Comparison of ENCODE assay signal across 7 cellular contexts in genomic region chr6:138509371-138509770, GRCh38. TPM values are rescaled to one million over a fixed set of nuclear protein-coding genes. Genes with fewer than 3 reads are reported as not detected.
DNase-seq lines count a peak whose midpoint lies in the region; ATAC-seq, FAIRE-seq and TF ChIP-seq lines count a peak whose summit lies in the region.

No MANE protein-coding gene starts in this region.

- H3K27ac Mint-ChIP-seq in chondrocyte (ENCODE audit: unreplicated experiment): no peak overlapping the region

- no peaks in the 10 kb centered on the region for H3K27me3 Mint-ChIP-seq in chondrocyte (ENCODE audit: low read depth)

- H3K4me3 Mint-ChIP-seq in chondrocyte (ENCODE audit: unreplicated experiment): no peak overlapping the region

- H3K36me3 ChIP-seq in Karpas-422 (ENCODE audit: insufficient read depth, low read length) (no peaks in the 10 kb centered on the region), lower lobe of right lung (no peaks in the 10 kb centered on the region)

- H3K4me2 ChIP-seq in Karpas-422 (ENCODE audit: low read depth, low read length, poor library complexity, severe bottlenecking): no peak overlapping the region

- no peaks in the 10 kb centered on the region for H3K9me3 ChIP-seq in Karpas-422 (ENCODE audit: low read length)
- H3K9me3 ChIP-seq in lower lobe of right lung: no peaks in the 10 kb centered on the region

- H3K9me3 Mint-ChIP-seq in chondrocyte (ENCODE audit: low read depth): no peaks in the 10 kb centered on the region

- H3K27me3 ChIP-seq in Karpas-422 (ENCODE audit: low read length): no peaks in the 10 kb centered on the region
- H3K27me3 ChIP-seq in lower lobe of right lung (ENCODE audit: low read depth): no peaks in the 10 kb centered on the region

- TF ChIP-seq CTCF in chondrocyte (IDR thresholded peaks at IDR 0.05) (peak; percentile 80), lower lobe of right lung (IDR thresholded peaks at IDR 0.05) (peak; percentile 58)

- intact Hi-C loops in lower lobe of right lung (cut with DNase I): no loop called here

- no peaks in the 10 kb centered on the region for H3K79me2 ChIP-seq in Karpas-422 (ENCODE audit: low read length)

- no peaks in the 10 kb centered on the region for H3K36me3 Mint-ChIP-seq in chondrocyte (ENCODE audit: low read depth)

- no peak overlapping the region for H2AFZ ChIP-seq in Karpas-422 (ENCODE audit: low read length)

- H4K20me1 ChIP-seq in Karpas-422 (ENCODE audit: insufficient read depth, low read depth, low read length): no peaks in the 10 kb centered on the region

- peak; percentile 39 to 72 for ATAC-seq in lower lobe of right lung
- ATAC-seq in HG03521 (IDR thresholded peaks at IDR 0.05; ENCODE audit: unreplicated experiment): no peak

- peak; percentile 37 for FAIRE-seq in G401.6 (lab: Jason Lieb, UNC)

- peaks cover 6% of the 10 kb centered on the region for H3K4me1 Mint-ChIP-seq in chondrocyte (ENCODE audit: low read depth)

- H3K27ac ChIP-seq in Karpas-422 (ENCODE audit: low read length) (no peak overlapping the region), lower lobe of right lung (no peak overlapping the region)

- H3K4me1 ChIP-seq in Karpas-422 (ENCODE audit: low read length) (no peaks in the 10 kb centered on the region), lower lobe of right lung (peaks cover 8% of the 10 kb centered on the region)

- no peaks in the 10 kb centered on the region for H3K9me2 ChIP-seq in Karpas-422 (replicated peaks; ENCODE audit: insufficient read depth, low read length)

- no peak overlapping the region for H3K9ac ChIP-seq in Karpas-422 (ENCODE audit: low read length)

- DNase-seq in Karpas-422: peak; percentile 76
- DNase-seq in SW480 (ENCODE audit: low spot score): peak; percentile 30
- DNase-seq in chondrocyte (ENCODE audit: low spot score): no peak
- no peak for DNase-seq in lower lobe of right lung
- no peak for DNase-seq in GOT3 (lab: John Stamatoyannopoulos, UW)

- no peak overlapping the region for H3K4me3 ChIP-seq in Karpas-422 (ENCODE audit: low read length)
- H3K4me3 ChIP-seq in lower lobe of right lung: no peak overlapping the region

RNA-seq across cellular contexts. Expression of gene NHSL1, which starts 10.1 kb away (rescaled TPM):
- 2.6 and 3.8 TPM in 2 replicates for total RNA-seq in Karpas-422 (2014; rRNA removed; shearing (Covaris generic); ENCODE audit: low replicate concordance)
- total RNA-seq in chondrocyte (17.2 to 23.7 TPM (median 23.4 TPM) in 3 replicates), lower lobe of right lung (63.7 TPM)

Comparison
In these comparisons a context has a peak if more than half of its experiments do, and no peak if none do; other contexts are left out.
1. DNase-seq: peak in Karpas-422 (single experiment) and SW480 (single experiment); none in chondrocyte (single experiment), lower lobe of right lung (single experiment) and GOT3 (single experiment).